ENCODE assay signal across 11 cellular contexts in genomic region chr11:90434858-90435257, GRCh38.
A peak's percentile ranks its signal among the peaks of the same experiment; 100 is the strongest.
DNase-seq lines count a peak whose midpoint lies in the region; ATAC-seq and TF ChIP-seq lines count a peak whose summit lies in the region.
"Had no signal": no experiment of that assay in that cellular context is flagged by ENCODE, and none has a peak within 500 bp of the region (broad histone marks: within the 10 kb centered on the region; RNA-seq: fewer than 3 reads in every experiment).

No MANE protein-coding gene starts in this region.

- H3K9ac ChIP-seq in smooth muscle cell (ENCODE audit: low read depth) = no peak overlapping the region

- H3K9me3 ChIP-seq in smooth muscle cell (replicated peaks; ENCODE audit: low read depth) = no peaks in the 10 kb centered on the region

- no peak overlapping the region for H3K4me2 ChIP-seq in smooth muscle cell

- DNase-seq in SIG-M5 treated with dmso at 0.1 percent for 504 hours (lab: John Stamatoyannopoulos, UW; ENCODE audit: unreplicated experiment) = peak; percentile 1
- no peak for DNase-seq in SIG-M5 (lab: John Stamatoyannopoulos, UW)
- peak; percentile 66 for DNase-seq in NCI-H82 (lab: John Stamatoyannopoulos, UW)
- DNase-seq in epithelial cell of proximal tubule (ENCODE audit: low read depth) = peak; percentile 22
- no peak for DNase-seq in smooth muscle cell (lab: John Stamatoyannopoulos, UW; ENCODE audit: unreplicated experiment)
- DNase-seq in GDM1 (lab: John Stamatoyannopoulos, UW) = no peak
- no peak for DNase-seq in omental fat pad (ENCODE audit: low spot score)
- DNase-seq: activated naive CD8-positive, alpha-beta T cell treated with anti-CD3 and anti-CD28 coated beads, Interleukin-2, amount 50 U/mL, for 24 hours; NCI-H510A; stimulated activated CD4-positive, alpha-beta T cell treated with anti-CD3 and anti-CD28 coated beads, Interleukin-2, amount 100 ng/mL, for 48 hours had no signal

- H3K27ac ChIP-seq in smooth muscle cell (ENCODE audit: low read depth) = no peak overlapping the region

- H3K4me1 ChIP-seq in smooth muscle cell (ENCODE audit: low read depth) = no peaks in the 10 kb centered on the region

- H4K20me1 ChIP-seq in smooth muscle cell (ENCODE audit: low read depth) = no peaks in the 10 kb centered on the region

- H3K27me3 ChIP-seq in smooth muscle cell (ENCODE audit: low read depth) = no peaks in the 10 kb centered on the region

- H3K79me2 ChIP-seq in smooth muscle cell (ENCODE audit: low read depth) = no peaks in the 10 kb centered on the region

- no peak overlapping the region for H3K4me3 ChIP-seq in epithelial cell of proximal tubule (ENCODE audit: low read depth, low read length)
- H3K4me3 ChIP-seq in smooth muscle cell = no peak overlapping the region

- no peak overlapping the region for H2AFZ ChIP-seq in smooth muscle cell (ENCODE audit: low read depth)

- TF ChIP-seq CTCF in epithelial cell of proximal tubule (conservative IDR thresholded peaks at IDR 0.05; ENCODE audit: low read depth, low read length) (peak; percentile 68), smooth muscle cell (IDR thresholded peaks at IDR 0.05; ENCODE audit: borderline replicate concordance, insufficient read depth, poor library complexity, severe bottlenecking) (peak; percentile 29), omental fat pad (IDR thresholded peaks at IDR 0.05) (no peak)

- no peaks in the 10 kb centered on the region for H3F3A ChIP-seq in smooth muscle cell (ENCODE audit: low read depth)

- no peaks in the 10 kb centered on the region for H3K36me3 ChIP-seq in smooth muscle cell (ENCODE audit: low read depth)

- ATAC-seq in GM19023 (IDR thresholded peaks at IDR 0.05; ENCODE audit: unreplicated experiment) (no peak), omental fat pad (ENCODE audit: low FRiP score) (no peak)
- ATAC-seq: activated naive CD8-positive, alpha-beta T cell treated with anti-CD3 and anti-CD28 coated beads, Interleukin-2, amount 50 U/mL, for 24 hours had no signal

Comparison
In these comparisons a context has a peak if more than half of its experiments do, and no peak if none do; other contexts are left out.
1. DNase-seq: peak in SIG-M5 treated with dmso at 0.1 percent for 504 hours (single experiment), NCI-H82 (single experiment) and epithelial cell of proximal tubule (single experiment); none in SIG-M5 (single experiment), smooth muscle cell (single experiment), GDM1 (single experiment) and omental fat pad (single experiment).
2. CTCF ChIP-seq: peak in epithelial cell of proximal tubule (single experiment) and smooth muscle cell (single experiment); none in omental fat pad (0 of 3).